40 cellular contexts compared by ENCODE assay signal in the genomic region with DNA sequence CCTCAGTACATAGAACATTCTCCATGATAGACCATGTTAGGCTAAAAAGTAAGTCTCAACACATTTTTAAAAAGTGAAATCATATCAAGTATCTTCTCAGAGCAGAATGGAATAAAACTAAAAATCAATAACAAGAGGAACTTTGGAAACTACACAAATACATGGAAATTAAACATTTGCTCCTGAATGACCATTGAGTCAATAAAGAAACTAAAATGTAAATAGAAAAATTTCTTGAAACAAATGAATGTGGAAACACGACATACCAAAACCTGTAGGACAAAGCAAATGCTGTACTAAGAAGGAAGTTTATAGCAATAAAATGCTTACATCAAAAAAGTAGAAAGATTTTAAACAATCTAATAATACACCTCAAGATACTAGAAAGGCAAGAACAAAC. TPM values are rescaled to one million over a fixed set of nuclear protein-coding genes. Genes with fewer than 3 reads are reported as not detected.
"Had no signal": no experiment of that assay in that cellular context is flagged by ENCODE, and none has a peak within 500 bp of the region (broad histone marks: within the 10 kb centered on the region; RNA-seq: fewer than 3 reads in every experiment).

No MANE protein-coding gene starts in this region.

- FAIRE-seq: astrocyte, bronchial epithelial cell had no signal

- H3K27me3 Mint-ChIP-seq: activated naive CD8-positive, alpha-beta T cell treated with anti-CD3 and anti-CD28 coated beads, Interleukin-2, amount 50 U/mL, for 24 hours; activated T-cell treated with anti-CD3 and anti-CD28 coated beads, Interleukin-2, amount 50 U/mL, for 24 hours; activated T-helper 17 cell treated with anti-CD3 and anti-CD28 coated beads, Interleukin-2, amount 50 U/mL, for 72 hours; central memory CD8-positive, alpha-beta T cell had no signal

- H3K27ac Mint-ChIP-seq: activated naive CD4-positive, alpha-beta T cell treated with anti-CD3 and anti-CD28 coated beads for 36 hours; activated naive CD4-positive, alpha-beta T cell treated with anti-CD3 and anti-CD28 coated beads, Interleukin-2, amount 10 ng/mL, durations not matched to agents 7 days and 5 days; activated naive CD4-positive, alpha-beta T cell treated with anti-CD3 and anti-CD28 coated beads, Interleukin-2, amount 50 U/mL, for 24 hours; activated naive CD4-positive, alpha-beta T cell treated with anti-CD3 and anti-CD28 coated beads, Interleukin-2, amount 50 U/mL, for 72 hours; activated naive CD8-positive, alpha-beta T cell; activated naive CD8-positive, alpha-beta T cell treated with anti-CD3 and anti-CD28 coated beads for 36 hours; activated naive CD8-positive, alpha-beta T cell treated with anti-CD3 and anti-CD28 coated beads, Interleukin-2, amount 10 ng/mL, durations not matched to agents 7 days and 5 days; activated naive CD8-positive, alpha-beta T cell treated with anti-CD3 and anti-CD28 coated beads, Interleukin-2, amount 50 U/mL, for 24 hours; activated T-cell treated with anti-CD3 and anti-CD28 coated beads, Interleukin-2, amount 50 U/mL, for 24 hours; activated T-cell treated with anti-CD3 and anti-CD28 coated beads, Interleukin-2, amount 50 U/mL, for 72 hours; activated T-helper 1 cell treated with anti-CD3 and anti-CD28 coated beads, Interleukin-12 subunit alpha, Interleukin-12 subunit beta, Interleukin-2, Interleukin-4 antibody, amounts not matched to agents 30 ng/mL and 10 ng/mL and 1 ng/mL, durations not matched to agents 14 hours and 24 hours and 36 hours; activated T-helper 17 cell treated with anti-CD3 and anti-CD28 coated beads, Interleukin-2, amount 50 U/mL, for 72 hours; activated T-helper 2 cell treated with anti-CD3 and anti-CD28 coated beads, Interferon-gamma antibody, Interleukin-2, Interleukin-4, amounts not matched to agents 10 μg/mL and 5 μg/mL and 100 μg/mL, durations not matched to agents 14 hours and 24 hours and 36 hours; brain had no signal

- H3K4me1 ChIP-seq: adrenal gland, ascending aorta, body of pancreas, breast epithelium had no signal

- DNase-seq: activated effector memory CD4-positive, alpha-beta T cell treated with anti-CD3 and anti-CD28 coated beads, Interleukin-2, amount 50 U/mL, for 16 hours; activated effector memory CD4-positive, alpha-beta T cell treated with Interleukin-2 at 50 U/mL for 16 hours; activated gamma-delta T cell; activated gamma-delta T cell treated with Interleukin-2 at 50 U/mL for 16 hours; activated naive CD4-positive, alpha-beta T cell; activated naive CD4-positive, alpha-beta T cell treated with anti-CD3 and anti-CD28 coated beads for 36 hours; activated naive CD4-positive, alpha-beta T cell treated with anti-CD3 and anti-CD28 coated beads, Interleukin-2, amount 10 ng/mL, durations not matched to agents 7 days and 5 days; activated naive CD4-positive, alpha-beta T cell treated with anti-CD3 and anti-CD28 coated beads, Interleukin-2, amount 50 U/mL, for 16 hours; activated naive CD4-positive, alpha-beta T cell treated with Interleukin-2 at 50 U/mL for 16 hours; activated naive CD8-positive, alpha-beta T cell treated with anti-CD3 and anti-CD28 coated beads for 36 hours; activated naive CD8-positive, alpha-beta T cell treated with anti-CD3 and anti-CD28 coated beads, Interleukin-2, amount 10 ng/mL, durations not matched to agents 7 days and 5 days; activated naive CD8-positive, alpha-beta T cell treated with anti-CD3 and anti-CD28 coated beads, Interleukin-2, amount 50 U/mL, for 24 hours; activated T-cell treated with anti-CD3 and anti-CD28 coated beads, Interleukin-2, amount 50 U/mL, for 1 hour; activated T-cell treated with anti-CD3 and anti-CD28 coated beads, Interleukin-2, amount 50 U/mL, for 24 hours; activated T-cell treated with anti-CD3 and anti-CD28 coated beads, Interleukin-2, amount 50 U/mL, for 4 hours; activated T-cell treated with anti-CD3 and anti-CD28 coated beads, Interleukin-2, amount 50 U/mL, for 48 hours; activated T-cell treated with anti-CD3 and anti-CD28 coated beads, Interleukin-2, amount 50 U/mL, for 72 hours; adrenal gland; amniotic stem cell; amygdala; anterior cingulate cortex; aorta; body of pancreas; brain microvascular endothelial cell; caudate nucleus; central memory CD4-positive, alpha-beta T cell; cerebellar nuclear complex had no signal

- H3K27ac ChIP-seq: adrenal gland, ascending aorta, body of pancreas, brain microvascular endothelial cell, breast epithelium, cardiac muscle cell had no signal

- ATAC-seq: activated naive CD4-positive, alpha-beta T cell treated with anti-CD3 and anti-CD28 coated beads, Interleukin-2, amount 50 U/mL, for 72 hours; activated naive CD8-positive, alpha-beta T cell treated with anti-CD3 and anti-CD28 coated beads, Interleukin-2, amount 50 U/mL, for 24 hours; activated T-cell treated with anti-CD3 and anti-CD28 coated beads, Interleukin-2, amount 50 U/mL, for 4 hours; activated T-cell treated with anti-CD3 and anti-CD28 coated beads, Interleukin-2, amount 50 U/mL, for 72 hours; activated T-helper 17 cell treated with anti-CD3 and anti-CD28 coated beads, Interleukin-2, amount 50 U/mL, for 72 hours; body of pancreas had no signal

- H3K9me3 Mint-ChIP-seq: activated naive CD4-positive, alpha-beta T cell treated with anti-CD3 and anti-CD28 coated beads for 36 hours; activated naive CD4-positive, alpha-beta T cell treated with anti-CD3 and anti-CD28 coated beads, Interleukin-2, amount 10 ng/mL, durations not matched to agents 7 days and 5 days; activated naive CD4-positive, alpha-beta T cell treated with anti-CD3 and anti-CD28 coated beads, Interleukin-2, amount 50 U/mL, for 24 hours; activated naive CD4-positive, alpha-beta T cell treated with anti-CD3 and anti-CD28 coated beads, Interleukin-2, amount 50 U/mL, for 72 hours; activated naive CD8-positive, alpha-beta T cell treated with anti-CD3 and anti-CD28 coated beads for 36 hours; activated naive CD8-positive, alpha-beta T cell treated with anti-CD3 and anti-CD28 coated beads, Interleukin-2, amount 10 ng/mL, durations not matched to agents 7 days and 5 days; activated T-cell treated with anti-CD3 and anti-CD28 coated beads, Interleukin-2, amount 50 U/mL, for 24 hours; activated T-cell treated with anti-CD3 and anti-CD28 coated beads, Interleukin-2, amount 50 U/mL, for 4 hours; activated T-helper 1 cell treated with anti-CD3 and anti-CD28 coated beads, Interleukin-12 subunit alpha, Interleukin-12 subunit beta, Interleukin-2, Interleukin-4 antibody, amounts not matched to agents 30 ng/mL and 10 ng/mL and 1 ng/mL, durations not matched to agents 14 hours and 24 hours and 36 hours; activated T-helper 17 cell treated with anti-CD3 and anti-CD28 coated beads, Interleukin-2, amount 50 U/mL, for 72 hours; central memory CD8-positive, alpha-beta T cell had no signal

- H3K4me3 Mint-ChIP-seq: activated naive CD4-positive, alpha-beta T cell treated with anti-CD3 and anti-CD28 coated beads for 36 hours; activated naive CD4-positive, alpha-beta T cell treated with anti-CD3 and anti-CD28 coated beads, Interleukin-2, amount 10 ng/mL, durations not matched to agents 7 days and 5 days; activated naive CD4-positive, alpha-beta T cell treated with anti-CD3 and anti-CD28 coated beads, Interleukin-2, amount 50 U/mL, for 24 hours; activated naive CD8-positive, alpha-beta T cell; activated naive CD8-positive, alpha-beta T cell treated with anti-CD3 and anti-CD28 coated beads for 36 hours; activated naive CD8-positive, alpha-beta T cell treated with anti-CD3 and anti-CD28 coated beads, Interleukin-2, amount 10 ng/mL, durations not matched to agents 7 days and 5 days; activated naive CD8-positive, alpha-beta T cell treated with anti-CD3 and anti-CD28 coated beads, Interleukin-2, amount 50 U/mL, for 24 hours; activated T-cell treated with anti-CD3 and anti-CD28 coated beads, Interleukin-2, amount 50 U/mL, for 24 hours; activated T-cell treated with anti-CD3 and anti-CD28 coated beads, Interleukin-2, amount 50 U/mL, for 4 hours; activated T-cell treated with anti-CD3 and anti-CD28 coated beads, Interleukin-2, amount 50 U/mL, for 72 hours; activated T-helper 1 cell treated with anti-CD3 and anti-CD28 coated beads, Interleukin-12 subunit alpha, Interleukin-12 subunit beta, Interleukin-2, Interleukin-4 antibody, amounts not matched to agents 30 ng/mL and 10 ng/mL and 1 ng/mL, durations not matched to agents 14 hours and 24 hours and 36 hours; activated T-helper 17 cell treated with anti-CD3 and anti-CD28 coated beads, Interleukin-2, amount 50 U/mL, for 72 hours; brain; central memory CD8-positive, alpha-beta T cell had no signal

- H3K27me3 ChIP-seq: adrenal gland, ascending aorta, body of pancreas, brain microvascular endothelial cell, breast epithelium, cardiac muscle cell had no signal

- H3K4me3 ChIP-seq: adrenal gland, ascending aorta, body of pancreas, breast epithelium, cardiac muscle cell had no signal

- H3K36me3 ChIP-seq: adrenal gland, ascending aorta, brain microvascular endothelial cell, breast epithelium, cardiac muscle cell had no signal

- H3K9me3 ChIP-seq: adrenal gland, ascending aorta, breast epithelium had no signal

- H3K4me1 Mint-ChIP-seq: activated naive CD4-positive, alpha-beta T cell treated with anti-CD3 and anti-CD28 coated beads, Interleukin-2, amount 50 U/mL, for 24 hours; activated naive CD8-positive, alpha-beta T cell treated with anti-CD3 and anti-CD28 coated beads for 36 hours; activated naive CD8-positive, alpha-beta T cell treated with anti-CD3 and anti-CD28 coated beads, Interleukin-2, amount 50 U/mL, for 24 hours; brain; central memory CD8-positive, alpha-beta T cell had no signal

- H3K36me3 Mint-ChIP-seq: activated naive CD4-positive, alpha-beta T cell treated with anti-CD3 and anti-CD28 coated beads, Interleukin-2, amount 10 ng/mL, durations not matched to agents 7 days and 5 days; activated naive CD4-positive, alpha-beta T cell treated with anti-CD3 and anti-CD28 coated beads, Interleukin-2, amount 50 U/mL, for 72 hours; activated naive CD8-positive, alpha-beta T cell treated with anti-CD3 and anti-CD28 coated beads for 36 hours; activated naive CD8-positive, alpha-beta T cell treated with anti-CD3 and anti-CD28 coated beads, Interleukin-2, amount 10 ng/mL, durations not matched to agents 7 days and 5 days had no signal

RNA-seq across cellular contexts. Expression of gene NEK10, which starts 33.6 kb away (rescaled TPM):
- total RNA-seq: ascending aorta had no signal
